9 cellular contexts compared by ENCODE assay signal in the genomic region with DNA sequence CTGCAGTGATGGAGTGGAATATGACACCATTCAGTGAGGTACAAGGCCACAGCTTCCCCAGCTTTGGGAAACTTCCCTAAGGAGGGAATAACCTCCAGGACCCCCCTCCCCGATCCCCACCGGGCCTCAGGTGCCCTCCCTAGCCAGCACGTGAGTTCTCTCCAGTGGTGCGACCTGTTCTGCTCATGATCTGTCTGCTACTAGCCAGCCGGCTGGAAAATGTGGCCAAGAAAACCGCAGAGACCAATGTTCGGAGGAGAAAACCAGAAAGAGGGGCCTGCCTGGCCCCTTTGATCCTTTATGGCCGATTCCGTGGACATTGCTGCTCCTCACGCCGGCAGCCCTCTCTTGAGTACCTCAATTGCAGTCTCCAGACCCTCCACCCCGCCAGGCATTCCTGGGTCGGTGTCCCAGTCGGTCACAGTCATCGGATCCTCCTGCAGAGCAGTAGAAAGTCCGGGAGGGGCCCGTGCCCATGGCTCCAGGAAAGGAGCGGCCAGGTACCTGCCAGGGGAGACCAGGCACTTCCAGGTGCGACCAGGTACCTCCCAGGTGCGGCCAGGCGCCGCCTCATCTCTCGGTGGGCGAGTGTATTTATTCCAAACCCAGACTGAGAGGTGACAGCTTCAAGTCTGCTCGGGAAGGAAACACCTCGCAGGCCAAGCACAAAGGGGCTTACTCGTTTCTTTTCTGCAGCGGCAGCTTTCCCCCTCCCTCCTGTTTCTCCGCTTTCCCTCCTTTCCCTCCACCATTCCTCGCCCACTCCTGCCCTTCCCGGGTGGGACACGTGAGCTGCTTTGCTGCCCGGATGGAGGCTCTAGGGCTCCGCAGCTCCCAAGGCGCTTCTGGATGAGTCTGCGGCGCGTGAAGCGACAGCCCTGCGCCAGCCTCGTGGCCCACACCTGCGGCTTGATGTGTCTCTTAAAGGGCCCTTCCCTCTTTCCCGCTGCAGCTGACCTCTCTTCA. TPM values are rescaled to one million over a fixed set of nuclear protein-coding genes. Genes with fewer than 3 reads are reported as not detected.
DNase-seq lines count a peak whose midpoint lies in the region; ATAC-seq, FAIRE-seq and TF ChIP-seq lines count a peak whose summit lies in the region.
"Had no signal": no experiment of that assay in that cellular context is flagged by ENCODE, and none has a peak within 500 bp of the region (broad histone marks: within the 10 kb centered on the region; RNA-seq: fewer than 3 reads in every experiment).

No MANE protein-coding gene starts in this region.

- H3K4me1 ChIP-seq in CD8-positive, alpha-beta T cell (ENCODE audit: insufficient read depth, low read length): peaks cover 7% of the 10 kb centered on the region

- intact Hi-C loops in CD8-positive, alpha-beta T cell (cut with DNase I, micrococcal nuclease): no loop called here
- intact Hi-C loops in natural killer cell (cut with micrococcal nuclease): no loop called here

- no peak for DNase-seq in CD8-positive, alpha-beta T cell
- DNase-seq in NCI-H526 treated with DMSO at 0.1 percent for 48 hours (lab: John Stamatoyannopoulos, UW) (peak; percentile 33), endothelial cell (ENCODE audit: low spot score) (peak; percentile 4), natural killer cell (no peak), NCI-H2227 treated with DMSO at 0.1 percent for 48 hours (lab: John Stamatoyannopoulos, UW) (no peak), H54 (ENCODE audit: insufficient read length, low spot score) (no peak)
- DNase-seq: brain microvascular endothelial cell had no signal

- peaks cover 55% of the 10 kb centered on the region for H3K27me3 Mint-ChIP-seq in CD8-positive, alpha-beta T cell (ENCODE audit: low read depth)
- H3K27me3 Mint-ChIP-seq in endothelial cell (ENCODE audit: unreplicated experiment) (peaks cover 3% of the 10 kb centered on the region), natural killer cell (ENCODE audit: low read depth in 2 of 2) (peaks cover 51 to 70% of the 10 kb centered on the region in 2 donors)

- CTCF ChIA-PET in CD8-positive, alpha-beta T cell (lab: Charles Lee): no interaction called here

- no peaks in the 10 kb centered on the region for H3K9me3 ChIP-seq in CD8-positive, alpha-beta T cell (ENCODE audit: low read length)

- H3K27ac Mint-ChIP-seq in CD8-positive, alpha-beta T cell: no peak overlapping the region
- H3K27ac Mint-ChIP-seq in endothelial cell (ENCODE audit: unreplicated experiment): no peak overlapping the region
- peak overlapping the region in 1 of 2 donors; percentile 17 for H3K27ac Mint-ChIP-seq in natural killer cell

- no peak for FAIRE-seq in H54 (lab: Jason Lieb, UNC)

- peaks cover 5% of the 10 kb centered on the region for H3K9me3 Mint-ChIP-seq in CD8-positive, alpha-beta T cell
- H3K9me3 Mint-ChIP-seq in endothelial cell (ENCODE audit: unreplicated experiment) (no peaks in the 10 kb centered on the region), natural killer cell (peaks cover 2 to 3% of the 10 kb centered on the region in 2 donors)

- peaks cover 4% of the 10 kb centered on the region for H3K27me3 ChIP-seq in CD8-positive, alpha-beta T cell (ENCODE audit: insufficient read depth, low read length)

- peak overlapping the region; percentile 71 for H3K4me3 Mint-ChIP-seq in CD8-positive, alpha-beta T cell
- H3K4me3 Mint-ChIP-seq in endothelial cell (ENCODE audit: unreplicated experiment) (no peak overlapping the region), natural killer cell (peak overlapping the region; percentile 55)

- POLR2A ChIA-PET in CD8-positive, alpha-beta T cell (lab: Charles Lee): no interaction called here

- peaks cover 15% of the 10 kb centered on the region for H3K4me1 Mint-ChIP-seq in CD8-positive, alpha-beta T cell (ENCODE audit: low read depth)
- H3K4me1 Mint-ChIP-seq in endothelial cell (ENCODE audit: unreplicated experiment) (peaks cover 3% of the 10 kb centered on the region), natural killer cell (peaks cover 13 to 18% of the 10 kb centered on the region in 2 donors)

- H3K36me3 Mint-ChIP-seq in CD8-positive, alpha-beta T cell: no peaks in the 10 kb centered on the region
- H3K36me3 Mint-ChIP-seq in endothelial cell (ENCODE audit: low read depth, unreplicated experiment) (no peaks in the 10 kb centered on the region), natural killer cell (no peaks in the 10 kb centered on the region)

- no peak for TF ChIP-seq POLR2A in H54 (IDR thresholded peaks at IDR 0.05; ENCODE audit: low read depth, low read length)

- ATAC-seq in CD8-positive, alpha-beta T cell: no peak
- ATAC-seq in natural killer cell: peak in 1 of 3 donors; percentile 51
- no peak for ATAC-seq in HG02763 (IDR thresholded peaks at IDR 0.05; ENCODE audit: unreplicated experiment)
- ATAC-seq in HG02642 (IDR thresholded peaks at IDR 0.05; ENCODE audit: poor library complexity, unreplicated experiment): no peak

- TF ChIP-seq CTCF in CD8-positive, alpha-beta T cell (IDR thresholded peaks at IDR 0.05): no peak
- TF ChIP-seq CTCF in endothelial cell (IDR thresholded peaks at IDR 0.05; ENCODE audit: unreplicated experiment) (no peak), natural killer cell (IDR thresholded peaks at IDR 0.05) (no peak)

- H3K27ac ChIP-seq in CD8-positive, alpha-beta T cell (ENCODE audit: low read depth, low read length): no peak overlapping the region
- H3K27ac ChIP-seq: brain microvascular endothelial cell had no signal

- H3K4me3 ChIP-seq in CD8-positive, alpha-beta T cell (ENCODE audit: low read depth, low read length): peak overlapping the region; percentile 30

- no peaks in the 10 kb centered on the region for H3K36me3 ChIP-seq in CD8-positive, alpha-beta T cell (ENCODE audit: insufficient read depth, low read length)
- H3K36me3 ChIP-seq: brain microvascular endothelial cell had no signal

RNA-seq across cellular contexts. Expression of gene AGK, which starts 39.6 kb away (rescaled TPM):
- 10 to 100 TPM; 20.5 to 22.6 TPM for total RNA-seq in CD8-positive, alpha-beta T cell
- total RNA-seq in endothelial cell (ENCODE audit: unreplicated experiment): 32.0 TPM
- 100 to 1,000 TPM in 1 of 3 donors, 10 to 100 TPM in 2; 70.0 to 106 (median 99.0) TPM for total RNA-seq in natural killer cell

Comparison
In these comparisons a context has a peak if more than half of its experiments do, and no peak if none do; other contexts are left out.
1. DNase-seq: peak in NCI-H526 treated with DMSO at 0.1 percent for 48 hours (single experiment) and endothelial cell (single experiment); none in CD8-positive, alpha-beta T cell (0 of 7), natural killer cell (single experiment), NCI-H2227 treated with DMSO at 0.1 percent for 48 hours (single experiment) and H54 (single experiment).